20 cellular contexts compared by ENCODE assay signal in genomic region chr3:81651139-81651538, GRCh38.
"Had no signal": no experiment of that assay in that cellular context is flagged by ENCODE, and none has a peak within 500 bp of the region (broad histone marks: within the 10 kb centered on the region; RNA-seq: fewer than 3 reads in every experiment).

No MANE protein-coding gene starts in this region.

- H3K27me3 ChIP-seq: brain microvascular endothelial cell, gastrocnemius medialis, neural progenitor cell, spleen, upper lobe of left lung had no signal

- FAIRE-seq: colon had no signal

- H3K27ac ChIP-seq: brain microvascular endothelial cell, neural progenitor cell, spleen, thoracic aorta, upper lobe of left lung, VCaP had no signal

- H3K4me2 ChIP-seq: neural progenitor cell had no signal

- H3K4me1 ChIP-seq: neural progenitor cell, spleen, upper lobe of left lung had no signal

- DNase-seq: activated CD4-positive, alpha-beta T cell treated with anti-CD3 and anti-CD28 coated beads, Interleukin-2, amount 50 U/mL, for 1 hour; activated CD4-positive, CD25-positive, alpha-beta regulatory T cell treated with anti-CD3 and anti-CD28 coated beads, Interleukin-2, amount 50 U/mL, for 72 hours; activated CD8-positive, alpha-beta T cell treated with anti-CD3 and anti-CD28 coated beads, Interleukin-2, amount 10 ng/mL, durations not matched to agents 7 days and 5 days; activated gamma-delta T cell treated with Interleukin-2 at 50 U/mL for 16 hours; aorta; brain microvascular endothelial cell; effector memory CD4-positive, alpha-beta T cell; gastrocnemius medialis; hypothalamus; left colon; naive thymus-derived CD4-positive, alpha-beta T cell; spleen; stimulated activated CD4-positive, alpha-beta T cell treated with anti-CD3 and anti-CD28 coated beads, Interleukin-4, amount 100 ng/mL, for 1 hour; stimulated activated naive CD4-positive, alpha-beta T cell; upper lobe of left lung had no signal

- H3K9ac ChIP-seq: neural progenitor cell had no signal

- H3K9me3 ChIP-seq: gastrocnemius medialis, spleen, thoracic aorta, upper lobe of left lung had no signal

- H2AFZ ChIP-seq: neural progenitor cell had no signal

- H3K4me3 ChIP-seq: gastrocnemius medialis, neural progenitor cell, spleen, thoracic aorta, upper lobe of left lung had no signal

- H3K36me3 ChIP-seq: brain microvascular endothelial cell, neural progenitor cell, thoracic aorta, upper lobe of left lung had no signal

- ATAC-seq: activated CD8-positive, alpha-beta T cell treated with anti-CD3 and anti-CD28 coated beads, Interleukin-2, amount 10 ng/mL, durations not matched to agents 7 days and 5 days; activated naive CD4-positive, alpha-beta T cell treated with anti-CD3 and anti-CD28 coated beads, Interleukin-2, amount 50 U/mL, for 72 hours; left colon; naive thymus-derived CD4-positive, alpha-beta T cell had no signal
